Comparison of ENCODE assay signal across 8 cellular contexts in the genomic region with DNA sequence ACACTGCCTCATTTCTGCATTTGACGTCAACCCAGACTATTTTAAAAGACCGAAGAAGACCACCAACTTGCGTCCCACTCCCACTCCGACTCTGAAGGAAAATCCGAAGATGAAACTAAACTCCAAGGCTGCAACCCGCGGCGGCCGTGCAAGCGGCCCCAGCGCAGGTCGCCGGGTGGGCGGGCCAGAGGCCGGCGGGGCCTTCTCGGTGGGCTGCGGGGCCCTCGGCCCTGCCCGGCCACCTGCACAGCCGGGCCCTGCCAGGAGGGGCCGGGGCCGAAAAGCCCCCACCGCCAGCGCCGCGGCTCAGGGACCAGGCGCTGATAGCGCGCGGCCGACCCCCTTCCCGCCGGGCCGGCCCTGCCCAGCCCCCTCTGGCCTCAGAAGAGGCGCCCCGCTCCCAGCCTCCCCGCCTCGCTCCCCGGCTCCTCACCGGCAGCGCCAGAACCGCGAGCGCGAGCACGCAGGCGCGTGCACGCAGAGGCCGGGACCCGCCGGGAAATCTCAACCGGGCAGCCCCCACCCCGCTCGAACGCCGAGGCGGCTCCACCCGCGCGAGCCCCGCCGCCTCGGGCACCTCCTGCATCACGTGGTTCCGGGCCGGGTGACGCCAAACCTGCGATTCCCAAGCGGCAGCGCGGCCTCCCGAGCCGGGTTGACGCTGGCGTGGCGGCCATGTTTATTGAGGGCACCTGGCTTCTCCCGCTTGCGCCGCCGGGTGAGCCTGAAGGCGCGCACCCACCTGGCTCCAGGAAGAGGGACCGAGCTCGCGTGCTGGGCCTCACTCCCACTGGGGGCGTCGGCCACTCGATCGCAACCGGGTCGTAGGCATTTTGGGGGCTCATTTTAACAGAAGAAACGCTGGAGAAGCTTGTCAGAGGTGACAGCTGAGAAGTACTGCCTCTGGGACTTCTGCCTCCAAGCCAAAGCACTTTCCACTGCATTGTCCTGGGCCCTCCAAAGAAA. TPM values are rescaled to one million over a fixed set of nuclear protein-coding genes. Genes with fewer than 3 reads are reported as not detected.
DNase-seq lines count a peak whose midpoint lies in the region; ATAC-seq and TF ChIP-seq lines count a peak whose summit lies in the region.

Gene C7orf25 (minus strand): TSS at position 589 of the 966 bp plus-strand sequence. CDS start 1,170 bp downstream, outside the sequence.

- H3K27ac ChIP-seq in temporal lobe (ENCODE audit: low read depth, low read length): peak within 1 kb of the TSS; percentile 82

- H3K4me3 ChIP-seq in GM06990 (replicated peaks; ENCODE audit: low read depth, low read length) (peak within 1 kb of the TSS; percentile 80), NB4 (ENCODE audit: low read depth, low read length) (peak within 1 kb of the TSS; percentile 86)

- ATAC-seq in HG02571 (IDR thresholded peaks at IDR 0.05; ENCODE audit: unreplicated experiment) (peak; percentile 89), omental fat pad (ENCODE audit: low FRiP score) (peak; percentile 79)

- TF ChIP-seq CTCF in GM06990 (IDR thresholded peaks at IDR 0.05; ENCODE audit: insufficient read depth, low read length, poor library complexity, severe bottlenecking) (peak; percentile 12), NB4 (IDR thresholded peaks at IDR 0.05; ENCODE audit: low read depth, low read length) (no peak), omental fat pad (IDR thresholded peaks at IDR 0.05) (no peak)

- peak within 1 kb of the TSS; percentile 93 for H3K27ac Mint-ChIP-seq in activated naive CD4-positive, alpha-beta T cell treated with anti-CD3 and anti-CD28 coated beads, Interleukin-2, amount 50 U/mL, for 24 hours

- peak within 1 kb of the TSS; percentile 96 for H3K4me3 Mint-ChIP-seq in activated naive CD4-positive, alpha-beta T cell treated with anti-CD3 and anti-CD28 coated beads, Interleukin-2, amount 50 U/mL, for 24 hours

- DNase-seq in GM06990 (ENCODE audit: extremely low read depth, insufficient read length) (peak; percentile 95), NB4 (ENCODE audit: low read depth) (peak; percentile 98), SK-N-DZ (ENCODE audit: low spot score) (peak; percentile 96), globus pallidus (ENCODE audit: low spot score) (peak; percentile 95), omental fat pad (ENCODE audit: low spot score) (peak; percentile 83)

- no peaks in the 10 kb centered on the region for H3K9me3 Mint-ChIP-seq in activated naive CD4-positive, alpha-beta T cell treated with anti-CD3 and anti-CD28 coated beads, Interleukin-2, amount 50 U/mL, for 24 hours

- H3K36me3 Mint-ChIP-seq in activated naive CD4-positive, alpha-beta T cell treated with anti-CD3 and anti-CD28 coated beads, Interleukin-2, amount 50 U/mL, for 24 hours: peaks cover 11% of the 10 kb centered on the region

- H3K27me3 ChIP-seq in GM06990 (replicated peaks; ENCODE audit: control insufficient read depth, insufficient read depth, low read length): no peaks in the 10 kb centered on the region

- no peaks in the 10 kb centered on the region for H3K27me3 Mint-ChIP-seq in activated naive CD4-positive, alpha-beta T cell treated with anti-CD3 and anti-CD28 coated beads, Interleukin-2, amount 50 U/mL, for 24 hours

- peaks cover 69% of the 10 kb centered on the region for H3K4me1 Mint-ChIP-seq in activated naive CD4-positive, alpha-beta T cell treated with anti-CD3 and anti-CD28 coated beads, Interleukin-2, amount 50 U/mL, for 24 hours

- TF ChIP-seq POLR2A in NB4 (IDR thresholded peaks at IDR 0.05; ENCODE audit: extremely low read depth, insufficient read length): peak; percentile 58

- peaks cover 1% of the 10 kb centered on the region; the same call in 1 of the 2 replicates for H3K36me3 ChIP-seq in GM06990 (ENCODE audit: control insufficient read depth, insufficient read depth, low read length)

RNA-seq across cellular contexts. Expression of gene C7orf25, which starts in this region (rescaled TPM):
- polyA plus RNA-seq in SK-N-DZ (2014; cell fraction: cytosol; rRNA removed): 10.9 and 16.4 TPM in 2 replicates
- 7.0 and 9.3 TPM in 2 replicates for polyA plus RNA-seq in SK-N-DZ (2014; cell fraction: nucleus; rRNA removed)
- total RNA-seq in omental fat pad: 10 to 100 TPM in 2 of 4 donors, 1 to 10 TPM in 2; 4.2 to 13.7 (median 10.0) TPM
- 4.4 TPM for total RNA-seq in temporal lobe

Comparison
In these comparisons a context has a peak if more than half of its experiments do, and no peak if none do; other contexts are left out.
1. Peak in every context shown above with its lines: DNase-seq, ATAC-seq, H3K4me3 ChIP-seq and H3K27ac ChIP-seq.